In the genomic region with DNA sequence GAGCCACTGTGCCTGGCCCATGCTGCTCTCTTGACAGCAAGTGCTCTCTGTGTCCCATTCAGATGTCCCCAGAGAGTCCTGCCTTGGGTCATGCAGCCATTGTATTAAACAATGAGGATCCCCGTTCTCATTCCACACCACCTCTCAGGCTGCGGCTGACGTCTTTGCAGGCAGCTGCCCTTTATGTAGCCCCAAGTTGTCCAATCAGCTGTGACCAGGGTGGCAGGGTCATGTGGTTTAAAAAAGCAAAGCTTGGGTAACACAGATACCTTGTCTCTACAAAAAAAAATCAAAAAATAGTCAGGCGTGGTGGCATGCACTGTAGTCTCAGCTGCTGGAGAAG, we compare ENCODE assay signal across 8 cellular contexts. TPM values are rescaled to one million over a fixed set of nuclear protein-coding genes. Genes with fewer than 3 reads are reported as not detected.
A peak's percentile ranks its signal among the peaks of the same experiment; 100 is the strongest.
DNase-seq lines count a peak whose midpoint lies in the region; ATAC-seq and TF ChIP-seq lines count a peak whose summit lies in the region.

No MANE protein-coding gene starts in this region.

- TF ChIP-seq CTCF in PC-9 (conservative IDR thresholded peaks at IDR 0.05): no peak

- peaks cover 5% of the 10 kb centered on the region for H3F3A ChIP-seq in PC-9 (ENCODE audit: insufficient read depth, low read depth)

- H2AFZ ChIP-seq in PC-9: no peak overlapping the region

- no peaks in the 10 kb centered on the region for H3K9me3 ChIP-seq in PC-9 (ENCODE audit: insufficient read depth, low read depth)

- ATAC-seq in GM18508 (IDR thresholded peaks at IDR 0.05; ENCODE audit: insufficient read depth, unreplicated experiment) (peak; percentile 2), GM21526 (IDR thresholded peaks at IDR 0.05; ENCODE audit: low FRiP score, unreplicated experiment) (peak; percentile 19), HG03135 (IDR thresholded peaks at IDR 0.05; ENCODE audit: unreplicated experiment) (peak; percentile 4), GM19467 (IDR thresholded peaks at IDR 0.05; ENCODE audit: unreplicated experiment) (no peak)

- intact Hi-C loops in PC-9 (cut with micrococcal nuclease; ENCODE audit: unreplicated experiment): loop anchor here (5.0 kb wide), 1 partner anchor 158 kb away; the partner anchor contains the start of genes C6orf52 and PAK1IP1

- BruUV-seq in PC-9 (replicated peaks; lab: Mats Ljungman, UMichigan): no TSS peak

- no peak overlapping the region for H3K27ac ChIP-seq in PC-9

- CTCF ChIA-PET in PC-9 (lab: Charles Lee): no interaction called here

- peaks cover 23% of the 10 kb centered on the region for H3K4me1 ChIP-seq in PC-9 (replicated peaks; ENCODE audit: insufficient read depth)

- peaks cover 81% of the 10 kb centered on the region for H3K79me2 ChIP-seq in PC-9 (ENCODE audit: low read depth)

- no peaks in the 10 kb centered on the region for H3K27me3 ChIP-seq in PC-9 (ENCODE audit: insufficient read depth, low read depth)

- no peak overlapping the region for H3K4me3 ChIP-seq in PC-9

- DNase-seq in germinal center (ENCODE audit: low spot score) (peak; percentile 57), PC-9 (no peak), cerebellar cortex (ENCODE audit: low spot score) (no peak)
- DNase-seq in stimulated activated CD4-positive, alpha-beta T cell treated with anti-CD3 and anti-CD28 coated beads, Interleukin-4, amount 100 ng/mL, for 24 hours: no peak

- no peaks in the 10 kb centered on the region; the same call in none of the 2 replicates for H4K20me1 ChIP-seq in PC-9 (ENCODE audit: insufficient read depth)

- H3K4me2 ChIP-seq in PC-9: no peak overlapping the region

- H3K36me3 ChIP-seq in PC-9 (ENCODE audit: low read depth): no peaks in the 10 kb centered on the region

- POLR2A ChIA-PET in PC-9 (lab: Charles Lee; ENCODE audit: unreplicated experiment): interaction anchor here (0.6 kb wide), 1 partner anchor 126 kb away, joined by 4 read pairs; no protein-coding TSS in a partner anchor

- H3K9me2 ChIP-seq in PC-9 (ENCODE audit: insufficient read depth): no peaks in the 10 kb centered on the region

RNA-seq across cellular contexts. Expression of gene GCNT2, which starts 13.2 kb away (rescaled TPM):
- total RNA-seq in PC-9 (2021): 28.4 and 35.7 TPM in 2 replicates
